In genomic region chr20:49276201-49276894, GRCh38 we compare ENCODE assay signal across 8 cellular contexts. TPM values are rescaled to one million over a fixed set of nuclear protein-coding genes. Genes with fewer than 3 reads are reported as not detected.
DNase-seq lines count a peak whose midpoint lies in the region; ATAC-seq, FAIRE-seq and TF ChIP-seq lines count a peak whose summit lies in the region.

No MANE protein-coding gene starts in this region.

- POLR2A ChIA-PET in HepG2 (lab: Yijun Ruan, JAX): interaction anchor here (0.6 to 1.4 kb wide), 4 partner anchors 9 to 356 kb away, joined by 3 to 8 read pairs (median 4); no protein-coding TSS in a partner anchor

- TF ChIP-seq RAD21 in HepG2 (CRISPR knock-in tag; IDR thresholded peaks at IDR 0.05): no peak

- H3K9me3 ChIP-seq in HepG2 (ENCODE audit: low read length): no peaks in the 10 kb centered on the region

- no peak for TF ChIP-seq CTCF in Calu3 (IDR thresholded peaks at IDR 0.05; ENCODE audit: unreplicated experiment)
- no peak for TF ChIP-seq CTCF in KMS-11 (conservative IDR thresholded peaks at IDR 0.05; ENCODE audit: low read depth, low read length)
- TF ChIP-seq CTCF in astrocyte of the spinal cord (IDR thresholded peaks at IDR 0.05; ENCODE audit: low read depth, low read length): no peak
- TF ChIP-seq CTCF in HepG2 (CRISPR knock-in tag; IDR thresholded peaks at IDR 0.05): no peak

- FAIRE-seq in HepG2 (lab: Jason Lieb, UNC): no peak

- peaks cover 10% of the 10 kb centered on the region for H3K9me3 Mint-ChIP-seq in Calu3 (ENCODE audit: low read depth, unreplicated experiment)

- peak overlapping the region; percentile 82 for H3K4me3 Mint-ChIP-seq in Calu3 (ENCODE audit: low read depth, unreplicated experiment)

- H3K27me3 ChIP-seq in KMS-11 (ENCODE audit: insufficient read depth, low read depth) (no peaks in the 10 kb centered on the region), HepG2 (ENCODE audit: control insufficient read depth in 1 of 2, insufficient read depth in 2 of 2, low read length in 2 of 2) (peaks cover 0 to 4% of the 10 kb centered on the region in 2 experiments; a peak in 1 of 5 replicates)

- in situ Hi-C loops in SK-MEL-5 (cut with HindIII; ENCODE audit: low pct_unique_long_range_greater_than_20kb, low sequenced_read_pairs) (no loop called here), astrocyte of the spinal cord (cut with HindIII; ENCODE audit: low sequenced_read_pairs) (no loop called here), HepG2 (cut with HindIII; ENCODE audit: extremely low pct_ligation_motif_present, low pct_unique_long_range_greater_than_20kb) (no loop called here)

- H3K4me1 ChIP-seq in KMS-11 (ENCODE audit: low read depth, poor library complexity, severe bottlenecking) (peaks cover 73% of the 10 kb centered on the region), HepG2 (ENCODE audit: insufficient read depth, low read length) (peaks cover 46% of the 10 kb centered on the region)

- H3K9ac ChIP-seq in KMS-11: peak overlapping the region; percentile 92; the same call in 1 of the 2 replicates
- H3K9ac ChIP-seq in HepG2 (ENCODE audit: insufficient read depth, low read depth, low read length): peak overlapping the region; percentile 99

- TF ChIP-seq EP300 in HepG2 (IDR thresholded peaks at IDR 0.05; ENCODE audit: low read depth in 2 of 2, low read length in 2 of 2) (no peak), HepG2 (CRISPR knock-in tag; IDR thresholded peaks at IDR 0.05; ENCODE audit: borderline replicate concordance) (no peak)

- DNase-seq in Calu3 (peak; percentile 42), SK-MEL-5 (ENCODE audit: low read depth, low spot score) (peak; percentile 17), astrocyte of the spinal cord (ENCODE audit: low read depth, low spot score) (peak; percentile 70), HepG2 (ENCODE audit: low spot score) (no peak), cortex of kidney (lab: John Stamatoyannopoulos, UW) (no peak)
- peak; percentile 28 to 38 for DNase-seq in stimulated activated CD8-positive, alpha-beta memory T cell treated with anti-CD3 and anti-CD28 coated beads, Interleukin-4, amount 100 ng/mL, for 4 hours (ENCODE audit: low read depth in 2 of 2, low spot score in 1 of 2)

- peak overlapping the region; percentile 83 for H3K4me2 ChIP-seq in KMS-11
- H3K4me2 ChIP-seq in HepG2 (ENCODE audit: low read depth, low read length): peak overlapping the region; percentile 96

- H3K27ac Mint-ChIP-seq in Calu3 (ENCODE audit: unreplicated experiment): peak overlapping the region; percentile 95

- H3K27me3 Mint-ChIP-seq in Calu3 (ENCODE audit: unreplicated experiment): no peaks in the 10 kb centered on the region

- H3K27ac ChIP-seq in KMS-11 (peak overlapping the region; percentile 28; the same call in 1 of the 2 replicates), HepG2 (ENCODE audit: extremely low read length, insufficient read depth, low read length) (peak overlapping the region; percentile 0)

- no peak overlapping the region for H3K4me3 ChIP-seq in KMS-11 (IDR thresholded peaks at IDR 0.05; ENCODE audit: insufficient read depth, low read depth, low read length)
- peak overlapping the region; percentile 97 for H3K4me3 ChIP-seq in astrocyte of the spinal cord (ENCODE audit: low read depth, low read length)
- H3K4me3 ChIP-seq in HepG2 (replicated peaks in 1 of 3; ENCODE audit: insufficient read depth in 1 of 3, low read depth in 2 of 3, low read length in 3 of 3): peak overlapping the region; percentile 78 to 98 (median 91)

- H3K79me2 ChIP-seq in KMS-11 (ENCODE audit: insufficient read depth, low read depth): peaks cover 47% of the 10 kb centered on the region
- peaks cover 66% of the 10 kb centered on the region for H3K79me2 ChIP-seq in HepG2 (ENCODE audit: insufficient read depth, low read length)

- H4K20me1 ChIP-seq in KMS-11 (ENCODE audit: insufficient read depth) (peaks cover 11% of the 10 kb centered on the region; the same call in 1 of the 2 replicates), HepG2 (ENCODE audit: insufficient read depth, low read length) (peaks cover 28% of the 10 kb centered on the region)

- BruUV-seq in Calu3 (replicated peaks; lab: Mats Ljungman, UMichigan) (TSS peak; percentile 51), HepG2 (replicated peaks; lab: Mats Ljungman, UMichigan) (TSS peak; percentile 56)

- CTCF ChIA-PET in Calu3 (lab: Charles Lee): interaction anchor here (0.5 to 1.7 kb wide), 9 partner anchors 10 to 91 kb away, joined by 3 to 10 read pairs (median 5); no protein-coding TSS in a partner anchor
- CTCF ChIA-PET in HepG2 (lab: Yijun Ruan, JAX; ENCODE audit: low intra/inter-chr PET ratio, low total read pairs): no interaction called here

- 31% methylated on average over 2 of the region's 2 CpGs for WGBS in HepG2 (ENCODE audit: low lambda C conversion rate)

- H2AFZ ChIP-seq in KMS-11 (ENCODE audit: low read depth) (no peak overlapping the region), HepG2 (ENCODE audit: low read length) (no peak overlapping the region)

- TF ChIP-seq POLR2A in HepG2 (IDR thresholded peaks at IDR 0.05; ENCODE audit: insufficient read depth in 1 of 2, low read depth in 2 of 2, low read length in 2 of 2): no peak

- no peak for ATAC-seq in HepG2
- no peak for ATAC-seq in GM19351 (IDR thresholded peaks at IDR 0.05; ENCODE audit: unreplicated experiment)

- H3K36me3 ChIP-seq in KMS-11 (ENCODE audit: insufficient read depth) (peaks cover 28% of the 10 kb centered on the region), HepG2 (replicated peaks in 1 of 2; ENCODE audit: control insufficient read depth in 1 of 2, insufficient read depth in 2 of 2, low read length in 2 of 2) (peaks cover 20 to 43% of the 10 kb centered on the region in 2 experiments)

- peaks cover 83% of the 10 kb centered on the region for H3K36me3 Mint-ChIP-seq in Calu3 (ENCODE audit: insufficient read depth, unreplicated experiment)

- intact Hi-C loops in Calu3 (cut with micrococcal nuclease; ENCODE audit: unreplicated experiment): no loop called here
- intact Hi-C loops in HepG2 (cut with micrococcal nuclease; ENCODE audit: unreplicated experiment): loop anchor here (2.0 to 5.0 kb wide), 3 partner anchors 42 to 459 kb away; partner anchors contain the start of gene STAU1

- peaks cover 34% of the 10 kb centered on the region for H3K4me1 Mint-ChIP-seq in Calu3 (ENCODE audit: low read depth, unreplicated experiment)

RNA-seq across cellular contexts. Expression of gene ZNFX1, which starts 1.5 kb away (rescaled TPM):
- total RNA-seq in Calu3 (2022) (94.1 and 156 TPM in 2 replicates), HepG2 (2016; rRNA removed; fragmentation: Illumina TruSeq; extraction: Trizol) (11.1 and 15.9 TPM in 2 replicates)
- total RNA-seq in SK-MEL-5 (2014; rRNA removed; shearing (Covaris generic)): 20.3 and 21.0 TPM in 2 replicates
- polyA plus RNA-seq in SK-MEL-5 (2015; cell fraction: cytosol; rRNA removed): 18.9 and 25.4 TPM in 2 replicates
- 16.0 and 17.8 TPM in 2 replicates for polyA plus RNA-seq in SK-MEL-5 (2015; cell fraction: nucleus; rRNA removed)
- total RNA-seq in HepG2 (2016; cell fraction: cytosol; rRNA removed; fragmentation: Illumina TruSeq; extraction: Trizol; ENCODE audit: low read depth): 6.3 and 6.5 TPM in 2 replicates
- 11.0 and 12.7 TPM in 2 replicates for total RNA-seq in HepG2 (2016; cell fraction: insoluble cytoplasmic fraction; rRNA removed; fragmentation: Illumina TruSeq; extraction: Trizol)
- total RNA-seq in HepG2 (2016; cell fraction: membrane; rRNA removed; fragmentation: Illumina TruSeq; extraction: Trizol): 9.7 and 10.8 TPM in 2 replicates
- total RNA-seq in HepG2 (2016; cell fraction: nucleus; rRNA removed; fragmentation: Illumina TruSeq; extraction: Trizol): 14.7 and 16.0 TPM in 2 replicates
- 2.9 and 3.5 TPM in 2 replicates for polyA plus RNA-seq in HepG2 (2011; rRNA removed)
- 2.2 and 3.5 TPM in 2 replicates for polyA plus RNA-seq in HepG2 (2011; cell fraction: cytosol; rRNA removed)
- 4.5 and 5.9 TPM in 2 replicates for polyA plus RNA-seq in HepG2 (2011; cell fraction: nucleus; rRNA removed)
- polyA plus RNA-seq in HepG2 (2012): 5.3 and 8.2 TPM in 2 replicates
- polyA plus RNA-seq in HepG2 (2016; cell fraction: cytosol; fragmentation: Illumina TruSeq; extraction: Trizol; ENCODE audit: low read depth): 1.1 and 1.4 TPM in 2 replicates
- polyA plus RNA-seq in HepG2 (2016; cell fraction: insoluble cytoplasmic fraction; fragmentation: Illumina TruSeq; extraction: Trizol; ENCODE audit: low read depth): 5.1 and 6.1 TPM in 2 replicates
- polyA plus RNA-seq in HepG2 (2016; cell fraction: membrane; fragmentation: Illumina TruSeq; extraction: Trizol; ENCODE audit: low read depth): 2.2 TPM in 2 replicates
- 16.4 and 18.7 TPM in 2 replicates for polyA plus RNA-seq in HepG2 (2016; cell fraction: nucleus; fragmentation: Illumina TruSeq; extraction: Trizol; ENCODE audit: insufficient read depth, low read depth)
- 10.7 and 26.2 TPM in 2 replicates for polyA minus RNA-seq in HepG2 (2011; rRNA and poly(A)+ RNA removed; ENCODE audit: low replicate concordance)
- 5.7 and 8.7 TPM in 2 replicates for polyA minus RNA-seq in HepG2 (2011; cell fraction: cytosol; rRNA and poly(A)+ RNA removed)
- polyA minus RNA-seq in HepG2 (2011; cell fraction: nucleus; rRNA and poly(A)+ RNA removed): 17.6 and 27.1 TPM in 2 replicates

RNA-seq across cellular contexts. Expression of gene DDX27, which starts 57.1 kb away (rescaled TPM):
- total RNA-seq in Calu3 (2022) (87.3 and 96.0 TPM in 2 replicates), HepG2 (2016; rRNA removed; fragmentation: Illumina TruSeq; extraction: Trizol) (72.8 and 88.3 TPM in 2 replicates)
- total RNA-seq in SK-MEL-5 (2014; rRNA removed; shearing (Covaris generic)): 53.7 and 54.8 TPM in 2 replicates
- 38.8 and 46.3 TPM in 2 replicates for polyA plus RNA-seq in SK-MEL-5 (2015; cell fraction: cytosol; rRNA removed)
- 42.0 and 51.8 TPM in 2 replicates for polyA plus RNA-seq in SK-MEL-5 (2015; cell fraction: nucleus; rRNA removed)
- total RNA-seq in HepG2 (2016; cell fraction: cytosol; rRNA removed; fragmentation: Illumina TruSeq; extraction: Trizol; ENCODE audit: low read depth): 8.9 and 9.5 TPM in 2 replicates
- total RNA-seq in HepG2 (2016; cell fraction: insoluble cytoplasmic fraction; rRNA removed; fragmentation: Illumina TruSeq; extraction: Trizol): 75.2 and 79.2 TPM in 2 replicates
- total RNA-seq in HepG2 (2016; cell fraction: membrane; rRNA removed; fragmentation: Illumina TruSeq; extraction: Trizol): 14.0 and 18.2 TPM in 2 replicates
- 44.4 and 46.5 TPM in 2 replicates for total RNA-seq in HepG2 (2016; cell fraction: nucleus; rRNA removed; fragmentation: Illumina TruSeq; extraction: Trizol)
- 42.6 and 48.0 TPM in 2 replicates for polyA plus RNA-seq in HepG2 (2011; rRNA removed)
- polyA plus RNA-seq in HepG2 (2011; cell fraction: cytosol; rRNA removed): 38.6 and 49.4 TPM in 2 replicates
- 62.5 and 66.4 TPM in 2 replicates for polyA plus RNA-seq in HepG2 (2011; cell fraction: nucleus; rRNA removed)
- 35.3 and 37.4 TPM in 2 replicates for polyA plus RNA-seq in HepG2 (2012)
- 4.7 and 5.9 TPM in 2 replicates for polyA plus RNA-seq in HepG2 (2016; cell fraction: cytosol; fragmentation: Illumina TruSeq; extraction: Trizol; ENCODE audit: low read depth)
- 85.6 and 97.5 TPM in 2 replicates for polyA plus RNA-seq in HepG2 (2016; cell fraction: insoluble cytoplasmic fraction; fragmentation: Illumina TruSeq; extraction: Trizol; ENCODE audit: low read depth)
- 8.4 and 10.7 TPM in 2 replicates for polyA plus RNA-seq in HepG2 (2016; cell fraction: membrane; fragmentation: Illumina TruSeq; extraction: Trizol; ENCODE audit: low read depth)
- 80.8 and 84.7 TPM in 2 replicates for polyA plus RNA-seq in HepG2 (2016; cell fraction: nucleus; fragmentation: Illumina TruSeq; extraction: Trizol; ENCODE audit: insufficient read depth, low read depth)
- 76.4 and 94.7 TPM in 2 replicates for polyA minus RNA-seq in HepG2 (2011; rRNA and poly(A)+ RNA removed; ENCODE audit: low replicate concordance)
- polyA minus RNA-seq in HepG2 (2011; cell fraction: cytosol; rRNA and poly(A)+ RNA removed): 26.3 and 26.8 TPM in 2 replicates
- 33.9 and 44.4 TPM in 2 replicates for polyA minus RNA-seq in HepG2 (2011; cell fraction: nucleus; rRNA and poly(A)+ RNA removed)

Comparison
In these comparisons a context has a peak if more than half of its experiments do, and no peak if none do; other contexts are left out.
1. DNase-seq: peak in Calu3 (single experiment), SK-MEL-5 (single experiment), astrocyte of the spinal cord (single experiment) and stimulated activated CD8-positive, alpha-beta memory T cell treated with anti-CD3 and anti-CD28 coated beads, Interleukin-4, amount 100 ng/mL, for 4 hours (2 of 2); none in HepG2 (single experiment) and cortex of kidney (single experiment).